In the genomic region with DNA sequence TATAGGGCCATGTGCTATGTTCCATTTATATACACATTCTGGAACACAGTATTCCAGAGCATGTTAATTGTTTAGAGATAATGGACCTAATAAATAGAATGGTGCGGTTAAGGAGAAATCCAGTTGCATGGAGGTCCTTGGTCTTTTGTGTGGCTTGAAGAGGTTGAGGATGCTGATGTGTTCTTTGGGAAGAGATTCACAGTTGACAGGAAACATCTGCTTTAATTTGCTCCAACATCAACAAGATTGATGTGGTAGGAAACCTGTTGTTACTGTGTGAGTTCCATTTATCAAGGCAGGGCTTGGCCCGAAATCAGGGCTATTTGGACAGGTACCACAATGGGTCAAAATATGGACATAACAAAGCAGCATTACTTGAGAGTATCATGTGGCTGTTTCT, we compare ENCODE assay signal across 1 cellular context. TPM values are rescaled to one million over a fixed set of nuclear protein-coding genes. Genes with fewer than 3 reads are reported as not detected.
"Had no signal": no experiment of that assay in that cellular context is flagged by ENCODE, and none has a peak within 500 bp of the region (broad histone marks: within the 10 kb centered on the region; RNA-seq: fewer than 3 reads in every experiment).

No MANE protein-coding gene starts in this region.

RNA-seq across cellular contexts. Expression of a gene that starts 56.3 kb away (rescaled TPM):
- polyA plus RNA-seq: neural cell had no signal
